Comparison of ENCODE assay signal across 11 cellular contexts in the genomic region with DNA sequence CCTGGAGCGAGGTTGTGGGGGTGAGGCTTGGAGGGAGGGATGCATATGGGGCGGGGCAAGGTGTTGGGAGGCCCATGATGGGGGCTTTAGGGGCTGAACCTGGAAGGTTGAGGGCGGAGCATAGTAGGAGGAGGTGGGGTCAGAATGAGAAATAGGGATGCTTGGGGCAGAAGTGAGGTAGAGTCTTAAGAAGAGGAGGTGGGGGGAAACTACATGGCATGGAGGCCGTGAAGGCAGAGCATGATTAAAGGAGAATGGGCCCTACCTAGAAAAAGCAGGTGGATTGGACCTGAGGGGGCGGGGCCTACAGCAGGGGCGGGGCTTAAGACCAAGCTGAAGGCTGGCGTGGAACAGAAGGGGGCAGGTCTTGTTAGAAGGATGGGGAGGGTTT. TPM values are rescaled to one million over a fixed set of nuclear protein-coding genes. Genes with fewer than 3 reads are reported as not detected.
DNase-seq lines count a peak whose midpoint lies in the region; ATAC-seq, FAIRE-seq and TF ChIP-seq lines count a peak whose summit lies in the region.
"Had no signal": no experiment of that assay in that cellular context is flagged by ENCODE, and none has a peak within 500 bp of the region (broad histone marks: within the 10 kb centered on the region; RNA-seq: fewer than 3 reads in every experiment).

No MANE protein-coding gene starts in this region.

- H3K9me3 Mint-ChIP-seq in activated T-cell treated with anti-CD3 and anti-CD28 coated beads, Interleukin-2, amount 50 U/mL, for 4 hours = no peaks in the 10 kb centered on the region
- H3K9me3 Mint-ChIP-seq in glutamatergic neuron (ENCODE audit: unreplicated experiment) = peaks cover 3% of the 10 kb centered on the region

- H3K36me3 Mint-ChIP-seq in activated T-cell treated with anti-CD3 and anti-CD28 coated beads, Interleukin-2, amount 50 U/mL, for 4 hours (ENCODE audit: insufficient read depth) = peaks cover 24% of the 10 kb centered on the region
- H3K36me3 Mint-ChIP-seq in glutamatergic neuron (ENCODE audit: unreplicated experiment) = peaks cover 4% of the 10 kb centered on the region

- peaks cover 8% of the 10 kb centered on the region for H3K4me1 Mint-ChIP-seq in activated T-cell treated with anti-CD3 and anti-CD28 coated beads, Interleukin-2, amount 50 U/mL, for 4 hours (ENCODE audit: low read depth)
- H3K4me1 Mint-ChIP-seq in glutamatergic neuron (ENCODE audit: low read depth, unreplicated experiment) = no peaks in the 10 kb centered on the region

- H3K27me3 Mint-ChIP-seq in activated T-cell treated with anti-CD3 and anti-CD28 coated beads, Interleukin-2, amount 50 U/mL, for 4 hours (ENCODE audit: low read depth) = no peaks in the 10 kb centered on the region
- peaks cover 3% of the 10 kb centered on the region for H3K27me3 Mint-ChIP-seq in glutamatergic neuron (ENCODE audit: unreplicated experiment)

- peak; percentile 22 to 32 for ATAC-seq in activated T-cell treated with anti-CD3 and anti-CD28 coated beads, Interleukin-2, amount 50 U/mL, for 4 hours

- H3K27ac Mint-ChIP-seq in glutamatergic neuron (ENCODE audit: unreplicated experiment) = no peak overlapping the region

- TF ChIP-seq CTCF in glutamatergic neuron (IDR thresholded peaks at IDR 0.05; ENCODE audit: partially characterized antibody, unreplicated experiment) = no peak

- FAIRE-seq in HTR-8/SVneo (lab: Jason Lieb, UNC) = no peak
- FAIRE-seq: A204.1, TTC549 had no signal

- DNase-seq in DMS 273 (lab: John Stamatoyannopoulos, UW; ENCODE audit: unreplicated experiment) (peak; percentile 41), DMS 273 treated with DMSO at 0.1 percent for 48 hours (lab: John Stamatoyannopoulos, UW) (no peak), NCI-H2196 (lab: John Stamatoyannopoulos, UW; ENCODE audit: unreplicated experiment) (peak; percentile 86), glutamatergic neuron (no peak), LoVo (ENCODE audit: low spot score) (no peak), HTR-8/SVneo (ENCODE audit: insufficient read length, low spot score) (no peak)
- peak; percentile 56 for DNase-seq in activated T-cell treated with anti-CD3 and anti-CD28 coated beads, Interleukin-2, amount 50 U/mL, for 4 hours
- DNase-seq in stimulated activated CD4-positive, alpha-beta T cell treated with anti-CD3 and anti-CD28 coated beads, Interleukin-4, amount 100 ng/mL, for 1 hour = peak; percentile 62

- H3K4me3 Mint-ChIP-seq in activated T-cell treated with anti-CD3 and anti-CD28 coated beads, Interleukin-2, amount 50 U/mL, for 4 hours = peak overlapping the region; percentile 100
- H3K4me3 Mint-ChIP-seq in glutamatergic neuron (ENCODE audit: unreplicated experiment) = peak overlapping the region; percentile 64

RNA-seq across cellular contexts. Expression of a gene that starts 0.8 kb away (rescaled TPM):
- total RNA-seq in activated T-cell treated with anti-CD3 and anti-CD28 coated beads, Interleukin-2, amount 50 U/mL, for 4 hours = 100 to 1,000 TPM; 106 to 107 (median 106) TPM
- total RNA-seq in glutamatergic neuron (ENCODE audit: unreplicated experiment) = 28.3 TPM

RNA-seq across cellular contexts. Expression of a gene that starts 7.1 kb away (rescaled TPM):
- 100 to 1,000 TPM; 182 to 246 (median 214) TPM for total RNA-seq in activated T-cell treated with anti-CD3 and anti-CD28 coated beads, Interleukin-2, amount 50 U/mL, for 4 hours
- total RNA-seq in glutamatergic neuron (ENCODE audit: unreplicated experiment) = 38.9 TPM

RNA-seq across cellular contexts. Expression of a gene that starts 11.6 kb away (rescaled TPM):
- 10 to 100 TPM in 2 of 3 donors, 1 to 10 TPM in 1; 9.1 to 21.1 (median 10.4) TPM for total RNA-seq in activated T-cell treated with anti-CD3 and anti-CD28 coated beads, Interleukin-2, amount 50 U/mL, for 4 hours
- total RNA-seq in glutamatergic neuron (ENCODE audit: unreplicated experiment) = 0.88 TPM

RNA-seq across cellular contexts. Expression of a gene that starts 41.7 kb away (rescaled TPM):
- total RNA-seq in activated T-cell treated with anti-CD3 and anti-CD28 coated beads, Interleukin-2, amount 50 U/mL, for 4 hours = 1 to 10 TPM; 1.9 to 6.7 (median 2.1) TPM
- total RNA-seq in glutamatergic neuron (ENCODE audit: unreplicated experiment) = 2.7 TPM
- total RNA-seq: renal cortical epithelial cell had no signal

RNA-seq across cellular contexts. Expression of a gene that starts 47.9 kb away (rescaled TPM):
- total RNA-seq in activated T-cell treated with anti-CD3 and anti-CD28 coated beads, Interleukin-2, amount 50 U/mL, for 4 hours = 1 to 10 TPM; 4.1 to 5.6 (median 4.6) TPM
- 10.6 TPM for total RNA-seq in glutamatergic neuron (ENCODE audit: unreplicated experiment)

Comparison
In these comparisons a context has a peak if more than half of its experiments do, and no peak if none do; other contexts are left out.
1. DNase-seq: peak in DMS 273 (single experiment), NCI-H2196 (single experiment), activated T-cell treated with anti-CD3 and anti-CD28 coated beads, Interleukin-2, amount 50 U/mL, for 4 hours (single experiment) and stimulated activated CD4-positive, alpha-beta T cell treated with anti-CD3 and anti-CD28 coated beads, Interleukin-4, amount 100 ng/mL, for 1 hour (single experiment); none in DMS 273 treated with DMSO at 0.1 percent for 48 hours (single experiment), glutamatergic neuron (single experiment), LoVo (single experiment) and HTR-8/SVneo (single experiment).